8 cellular contexts compared by ENCODE assay signal in genomic region chr5:119299615-119300310, GRCh38. TPM values are rescaled to one million over a fixed set of nuclear protein-coding genes. Genes with fewer than 3 reads are reported as not detected.
DNase-seq lines count a peak whose midpoint lies in the region; ATAC-seq and TF ChIP-seq lines count a peak whose summit lies in the region.
"Not testable (repeated sequence)": the region's sequence is repeated elsewhere in the genome, so short reads cannot be mapped to it uniquely, and the experiment has no call there.

No MANE protein-coding gene starts in this region.

- intact Hi-C loops in CD4-positive, alpha-beta T cell (cut with DNase I, micrococcal nuclease) = loop anchor here (1.0 to 2.0 kb wide), 2 partner anchors 10 to 21 kb away; no protein-coding TSS in a partner anchor
- intact Hi-C loops in naive thymus-derived CD4-positive, alpha-beta T cell (cut with micrococcal nuclease) = loop anchor here (1.0 to 5.0 kb wide), 6 partner anchors 10 to 311 kb away; partner anchors contain the start of genes DMXL1 (in 1 of the 2) and DTWD2 (in 1 of the 2)

- H3K4me1 ChIP-seq in naive thymus-derived CD4-positive, alpha-beta T cell (ENCODE audit: control insufficient read depth in 2 of 2, insufficient read depth in 2 of 2, low read length in 2 of 2) = peaks cover 46 to 49% of the 10 kb centered on the region in 2 donors

- peak; percentile 14 for ATAC-seq in CD4-positive, alpha-beta T cell (ENCODE audit: poor library complexity)
- not testable (repeated sequence) for ATAC-seq in naive thymus-derived CD4-positive, alpha-beta T cell

- peak overlapping the region; percentile 95 for H3K27ac Mint-ChIP-seq in CD4-positive, alpha-beta T cell
- H3K27ac Mint-ChIP-seq in naive thymus-derived CD4-positive, alpha-beta T cell = peak overlapping the region; percentile 94 to 100 (median 98)

- H3K36me3 Mint-ChIP-seq in CD4-positive, alpha-beta T cell (ENCODE audit: low read depth) = peaks cover 52% of the 10 kb centered on the region
- peaks cover 4 to 73% (median 30%) of the 10 kb centered on the region in 5 donors for H3K36me3 Mint-ChIP-seq in naive thymus-derived CD4-positive, alpha-beta T cell

- peaks cover 62% of the 10 kb centered on the region for H3K4me1 Mint-ChIP-seq in CD4-positive, alpha-beta T cell (ENCODE audit: low read depth)
- peaks cover 45 to 73% (median 60%) of the 10 kb centered on the region in 7 donors for H3K4me1 Mint-ChIP-seq in naive thymus-derived CD4-positive, alpha-beta T cell

- DNase-seq in CD4-positive, alpha-beta T cell = peak; percentile 76 to 93 (median 85)
- DNase-seq in T follicular helper cell (ENCODE audit: low read depth) = peak; percentile 82
- peak; percentile 70 to 93 for DNase-seq in activated CD4-positive, alpha-beta T cell treated with anti-CD3 and anti-CD28 coated beads, Interleukin-2, amount 50 U/mL, for 24 hours (ENCODE audit: low read depth in 1 of 2, low spot score in 1 of 2)
- peak; percentile 87 to 90 for DNase-seq in activated T-cell treated with anti-CD3 and anti-CD28 coated beads, Interleukin-2, amount 50 U/mL, for 48 hours
- DNase-seq in activated naive CD8-positive, alpha-beta T cell treated with anti-CD3 and anti-CD28 coated beads, Interleukin-2, amount 50 U/mL, for 16 hours (ENCODE audit: low read depth, low spot score) = peak; percentile 91
- peak; percentile 46 to 93 (median 91) for DNase-seq in naive thymus-derived CD4-positive, alpha-beta T cell
- peak; percentile 94 for DNase-seq in stimulated activated CD4-positive, alpha-beta T cell treated with anti-CD3 and anti-CD28 coated beads, Interleukin-4, amount 100 ng/mL, for 24 hours
- DNase-seq in stimulated activated CD8-positive, alpha-beta memory T cell treated with anti-CD3 and anti-CD28 coated beads, Interleukin-7, amount 100 ng/mL, for 48 hours (ENCODE audit: extremely low read depth in 1 of 2, low read depth in 1 of 2) = peak; percentile 64 to 93

- CTCF ChIA-PET in CD4-positive, alpha-beta T cell (lab: Charles Lee) = interaction anchor here (0.8 to 2.6 kb wide), 5 partner anchors 12 to 41 kb away, joined by 3 to 9 read pairs (median 4); no protein-coding TSS in a partner anchor
- CTCF ChIA-PET in naive thymus-derived CD4-positive, alpha-beta T cell (lab: Charles Lee) = interaction anchor here (0.9 to 4.1 kb wide), 4 partner anchors 9 to 112 kb away, joined by 3 to 19 read pairs (median 8); no protein-coding TSS in a partner anchor

- H3K27me3 ChIP-seq in CD4-positive, alpha-beta T cell (ENCODE audit: control insufficient read depth, insufficient read depth, low read length); naive thymus-derived CD4-positive, alpha-beta T cell (ENCODE audit: control insufficient read depth in 2 of 2, insufficient read depth in 2 of 2, low read length in 2 of 2): not testable (repeated sequence)

- peak overlapping the region; percentile 95 for H3K4me3 Mint-ChIP-seq in CD4-positive, alpha-beta T cell
- peak overlapping the region; percentile 73 to 96 (median 92) for H3K4me3 Mint-ChIP-seq in naive thymus-derived CD4-positive, alpha-beta T cell

- not testable (repeated sequence) for H3K27me3 Mint-ChIP-seq in CD4-positive, alpha-beta T cell; naive thymus-derived CD4-positive, alpha-beta T cell

- peak overlapping the region; percentile 85 for H3K27ac ChIP-seq in CD4-positive, alpha-beta T cell (ENCODE audit: low read depth, low read length)
- peak overlapping the region; percentile 74 for H3K27ac ChIP-seq in naive thymus-derived CD4-positive, alpha-beta T cell (ENCODE audit: low read depth, low read length)

- not testable (repeated sequence) for H3K36me3 ChIP-seq in naive thymus-derived CD4-positive, alpha-beta T cell (ENCODE audit: control insufficient read depth in 2 of 3, insufficient read depth in 3 of 3, low read length in 3 of 3)

- peak overlapping the region; percentile 41 for H3K4me3 ChIP-seq in naive thymus-derived CD4-positive, alpha-beta T cell (ENCODE audit: low read length)

- not testable (repeated sequence) for TF ChIP-seq CTCF in CD4-positive, alpha-beta T cell (IDR thresholded peaks at IDR 0.05)

- POLR2A ChIA-PET in CD4-positive, alpha-beta T cell (lab: Charles Lee) = interaction anchor here (0.8 to 8.8 kb wide), 16 partner anchors 8 to 229 kb away, joined by 3 to 116 read pairs (median 11); partner anchors contain the start of genes DMXL1 and TNFAIP8
- POLR2A ChIA-PET in naive thymus-derived CD4-positive, alpha-beta T cell (lab: Charles Lee) = interaction anchor here (1.2 to 21.4 kb wide), 13 partner anchors 9 to 229 kb away, joined by 3 to 466 read pairs (median 7); partner anchors contain the start of gene DMXL1

- not testable (repeated sequence) for H3K9me3 ChIP-seq in CD4-positive, alpha-beta T cell (ENCODE audit: control insufficient read depth, low read length); naive thymus-derived CD4-positive, alpha-beta T cell (ENCODE audit: control insufficient read depth in 2 of 3, low read length in 3 of 3)

- H3K9me3 Mint-ChIP-seq in CD4-positive, alpha-beta T cell = not testable (repeated sequence)
- H3K9me3 Mint-ChIP-seq in naive thymus-derived CD4-positive, alpha-beta T cell = peaks cover 0 to 39% (median 11%) of the 10 kb centered on the region in 11 donors

RNA-seq across cellular contexts. Expression of gene TNFAIP8, which starts 56.1 kb away (rescaled TPM):
- 100 to 1,000 TPM; 106 to 114 TPM for total RNA-seq in CD4-positive, alpha-beta T cell
- 100 to 1,000 TPM; 102 to 162 (median 130) TPM for total RNA-seq in naive thymus-derived CD4-positive, alpha-beta T cell
- 100 to 1,000 TPM; 261 to 285 TPM for polyA plus RNA-seq in naive thymus-derived CD4-positive, alpha-beta T cell
